ENCODE assay signal across 22 cellular contexts in genomic region chr9:87579761-87580626, GRCh38.
DNase-seq lines count a peak whose midpoint lies in the region; ATAC-seq, FAIRE-seq and TF ChIP-seq lines count a peak whose summit lies in the region.
"Had no signal": no experiment of that assay in that cellular context is flagged by ENCODE, and none has a peak within 500 bp of the region (broad histone marks: within the 10 kb centered on the region; RNA-seq: fewer than 3 reads in every experiment).

No MANE protein-coding gene starts in this region.

- peak overlapping the region; percentile 41 for H3K4me2 ChIP-seq in GM12878 (ENCODE audit: control insufficient read depth, insufficient read depth)
- no peak overlapping the region for H3K4me2 ChIP-seq in SK-N-SH

- H3K4me3 ChIP-seq in GM12878 = 0 out of 2 replicates have a peak overlapping the region, but pooled peaks have one; percentile 30
- no peak overlapping the region for H3K4me3 ChIP-seq in naive thymus-derived CD4-positive, alpha-beta T cell (ENCODE audit: low read length)
- no peak overlapping the region for H3K4me3 ChIP-seq in right atrium auricular region
- no peak overlapping the region for H3K4me3 ChIP-seq in SK-N-SH (ENCODE audit: low read depth in 2 of 2, low read length in 1 of 2)
- H3K4me3 ChIP-seq: sigmoid colon, thyroid gland had no signal

- WGBS in GM12878 (ENCODE audit: insufficient coverage, insufficient replicate concordance, low lambda C conversion rate, missing lambda C conversion rate) = 18% methylated on average over 2 of the region's 2 CpGs
- 84% methylated on average over 2 of the region's 2 CpGs for WGBS in SK-N-SH (ENCODE audit: low lambda C conversion rate)

- DNase-seq in NOMO-1 treated with DMSO at 0.1 percent for 48 hours (lab: John Stamatoyannopoulos, UW; ENCODE audit: unreplicated experiment) (peak; percentile 28), NOMO-1 treated with dmso at 0.1 percent for 144 hours (lab: John Stamatoyannopoulos, UW; ENCODE audit: unreplicated experiment) (no peak), GM12878 (ENCODE audit: low read depth, low spot score) (no peak), glutamatergic neuron (no peak), right atrium auricular region (ENCODE audit: low spot score) (no peak), SK-N-SH (no peak), retina (no peak)
- no peak for DNase-seq in naive thymus-derived CD4-positive, alpha-beta T cell
- DNase-seq: activated CD4-positive, alpha-beta T cell treated with anti-CD3 and anti-CD28 coated beads, Interleukin-2, amount 10 ng/mL, durations not matched to agents 7 days and 5 days; activated CD8-positive, alpha-beta memory T cell treated with anti-CD3 and anti-CD28 coated beads, Interleukin-2, amount 50 U/mL, for 4 hours; cortex of kidney; immature natural killer cell; NCI-H1694; NCI-H69; SHP77; sigmoid colon; T-helper 1 cell; thyroid gland had no signal

- H3K9me3 ChIP-seq in GM12878 (replicated peaks; ENCODE audit: control insufficient read depth, insufficient read depth, low read length) (no peaks in the 10 kb centered on the region), right atrium auricular region (no peaks in the 10 kb centered on the region), SK-N-SH (no peaks in the 10 kb centered on the region)
- no peaks in the 10 kb centered on the region for H3K9me3 ChIP-seq in naive thymus-derived CD4-positive, alpha-beta T cell (ENCODE audit: control insufficient read depth in 2 of 3, low read length in 3 of 3)
- H3K9me3 ChIP-seq: sigmoid colon, thyroid gland had no signal

- no peak for TF ChIP-seq POLR2A in GM12878 (IDR thresholded peaks at IDR 0.05; ENCODE audit: low read depth, low read length)

- POLR2A ChIA-PET in GM12878 (lab: Charles Lee) (interaction anchor here (1.0 to 3.1 kb wide), 7 partner anchors 9 to 81 kb away, joined by 3 to 16 read pairs (median 5); partner anchors contain the start of gene DAPK1), SK-N-SH (lab: Yijun Ruan, JAX) (interaction anchor here (2.0 kb wide), 1 partner anchor 11 kb away, joined by 11 read pairs; no protein-coding TSS in a partner anchor)
- POLR2A ChIA-PET in naive thymus-derived CD4-positive, alpha-beta T cell (lab: Charles Lee) = no interaction called here

- H3K4me1 ChIP-seq in GM12878 (ENCODE audit: control insufficient read depth, insufficient read depth, low read length) (peaks cover 20% of the 10 kb centered on the region), right atrium auricular region (peaks cover 0 to 5% of the 10 kb centered on the region in 2 donors), SK-N-SH (ENCODE audit: control insufficient read depth in 1 of 2, insufficient read depth in 2 of 2, low read depth in 1 of 2, low read length in 1 of 2) (peaks cover 0 to 6% of the 10 kb centered on the region in 2 experiments; a peak in 3 of 4 replicates)
- no peaks in the 10 kb centered on the region for H3K4me1 ChIP-seq in naive thymus-derived CD4-positive, alpha-beta T cell (ENCODE audit: control insufficient read depth in 2 of 2, insufficient read depth in 2 of 2, low read length in 2 of 2)

- ATAC-seq in GM12878 = peak; percentile 73
- peak; percentile 27 for ATAC-seq in naive thymus-derived CD4-positive, alpha-beta T cell
- ATAC-seq: stimulated activated effector memory CD8-positive, alpha-beta T cell treated with anti-CD3 and anti-CD28 coated beads, Interleukin-12 subunit alpha, Interleukin-12 subunit beta, amount 100 ng/mL, for 72 hours had no signal

- peaks cover 0 to 2% (median 0%) of the 10 kb centered on the region in 7 donors for H3K4me1 Mint-ChIP-seq in naive thymus-derived CD4-positive, alpha-beta T cell
- peaks cover 38% of the 10 kb centered on the region for H3K4me1 Mint-ChIP-seq in glutamatergic neuron (ENCODE audit: low read depth, unreplicated experiment)
- H3K4me1 Mint-ChIP-seq: activated CD4-positive, alpha-beta T cell treated with anti-CD3 and anti-CD28 coated beads, Interleukin-2, amount 10 ng/mL, durations not matched to agents 7 days and 5 days; immature natural killer cell; stimulated activated effector memory CD8-positive, alpha-beta T cell treated with anti-CD3 and anti-CD28 coated beads, Interleukin-12 subunit alpha, Interleukin-12 subunit beta, amount 100 ng/mL, for 72 hours had no signal

- H4K20me1 ChIP-seq in GM12878 (ENCODE audit: control insufficient read depth, insufficient read depth) (no peaks in the 10 kb centered on the region), SK-N-SH (ENCODE audit: insufficient read depth) (no peaks in the 10 kb centered on the region)

- TF ChIP-seq EP300 in GM12878 (IDR thresholded peaks at IDR 0.05; ENCODE audit: borderline replicate concordance in 1 of 2, control insufficient read depth in 1 of 2, low read depth in 2 of 2, low read length in 2 of 2) = no peak
- no peak for TF ChIP-seq EP300 in SK-N-SH (IDR thresholded peaks at IDR 0.05; ENCODE audit: borderline replicate concordance in 1 of 2, low read depth in 1 of 2, low read length in 1 of 2)

- peaks cover 0 to 8% (median 0%) of the 10 kb centered on the region in 5 donors for H3K27me3 Mint-ChIP-seq in naive thymus-derived CD4-positive, alpha-beta T cell
- peaks cover 4% of the 10 kb centered on the region for H3K27me3 Mint-ChIP-seq in glutamatergic neuron (ENCODE audit: unreplicated experiment)
- H3K27me3 Mint-ChIP-seq: activated CD4-positive, alpha-beta T cell treated with anti-CD3 and anti-CD28 coated beads, Interleukin-2, amount 10 ng/mL, durations not matched to agents 7 days and 5 days had no signal

- no TSS peak for BruUV-seq in GM12878 (replicated peaks; lab: Mats Ljungman, UMichigan)

- peaks cover 6% of the 10 kb centered on the region for H3K79me2 ChIP-seq in GM12878 (ENCODE audit: control insufficient read depth, insufficient read depth, low read length)
- no peaks in the 10 kb centered on the region for H3K79me2 ChIP-seq in SK-N-SH (ENCODE audit: insufficient read depth)

- H3K27ac Mint-ChIP-seq in naive thymus-derived CD4-positive, alpha-beta T cell = no peak overlapping the region
- H3K27ac Mint-ChIP-seq in glutamatergic neuron (ENCODE audit: unreplicated experiment) = no peak overlapping the region
- H3K27ac Mint-ChIP-seq: activated CD4-positive, alpha-beta T cell treated with anti-CD3 and anti-CD28 coated beads, Interleukin-2, amount 10 ng/mL, durations not matched to agents 7 days and 5 days; activated T-helper 2 cell treated with anti-CD3 and anti-CD28 coated beads, Interferon-gamma antibody, Interleukin-2, Interleukin-4, amounts not matched to agents 10 μg/mL and 5 μg/mL and 100 μg/mL, durations not matched to agents 14 hours and 24 hours and 36 hours; immature natural killer cell; stimulated activated effector memory CD8-positive, alpha-beta T cell treated with anti-CD3 and anti-CD28 coated beads, Interleukin-12 subunit alpha, Interleukin-12 subunit beta, amount 100 ng/mL, for 72 hours had no signal

- intact Hi-C loops in GM12878 (cut with micrococcal nuclease; ENCODE audit: unreplicated experiment) = no loop called here
- intact Hi-C loops in naive thymus-derived CD4-positive, alpha-beta T cell (cut with micrococcal nuclease) = no loop called here

- no peaks in the 10 kb centered on the region for H3K9me3 Mint-ChIP-seq in naive thymus-derived CD4-positive, alpha-beta T cell
- peaks cover 5% of the 10 kb centered on the region for H3K9me3 Mint-ChIP-seq in glutamatergic neuron (ENCODE audit: unreplicated experiment)
- H3K9me3 Mint-ChIP-seq: activated CD4-positive, alpha-beta T cell treated with anti-CD3 and anti-CD28 coated beads, Interleukin-2, amount 10 ng/mL, durations not matched to agents 7 days and 5 days; activated T-helper 2 cell treated with anti-CD3 and anti-CD28 coated beads, Interferon-gamma antibody, Interleukin-2, Interleukin-4, amounts not matched to agents 10 μg/mL and 5 μg/mL and 100 μg/mL, durations not matched to agents 14 hours and 24 hours and 36 hours; immature natural killer cell; stimulated activated effector memory CD8-positive, alpha-beta T cell treated with anti-CD3 and anti-CD28 coated beads, Interleukin-12 subunit alpha, Interleukin-12 subunit beta, amount 100 ng/mL, for 72 hours had no signal

- no peaks in the 10 kb centered on the region for H3K27me3 ChIP-seq in GM12878 (replicated peaks in 1 of 2; ENCODE audit: control insufficient read depth in 2 of 2, insufficient read depth in 2 of 2, low read length in 1 of 2)
- no peaks in the 10 kb centered on the region for H3K27me3 ChIP-seq in naive thymus-derived CD4-positive, alpha-beta T cell (ENCODE audit: control insufficient read depth in 2 of 2, insufficient read depth in 2 of 2, low read length in 2 of 2)
- no peaks in the 10 kb centered on the region for H3K27me3 ChIP-seq in right atrium auricular region
- H3K27me3 ChIP-seq in SK-N-SH (ENCODE audit: insufficient read depth) = no peaks in the 10 kb centered on the region
- H3K27me3 ChIP-seq: sigmoid colon, thyroid gland had no signal

- no peak overlapping the region for H2AFZ ChIP-seq in GM12878 (ENCODE audit: control insufficient read depth, low read depth, low read length)
- H2AFZ ChIP-seq in SK-N-SH (ENCODE audit: low read depth) = no peak overlapping the region

- RAD21 ChIA-PET in GM12878 (lab: Charles Lee; ENCODE audit: unreplicated experiment) = interaction anchor here (0.8 to 2.7 kb wide), 13 partner anchors 8 to 116 kb away, joined by 3 to 14 read pairs (median 5); partner anchors contain the start of gene DAPK1

- SMC1A ChIA-PET in GM12878 (lab: Charles Lee; ENCODE audit: uncharacterized antibody, unreplicated experiment) = interaction anchor here (0.7 to 5.8 kb wide), 20 partner anchors 10 to 118 kb away, joined by 3 to 66 read pairs (median 4); partner anchors contain the start of gene DAPK1

- no peak for FAIRE-seq in GM12878 (lab: Jason Lieb, UNC)
- FAIRE-seq: bronchial epithelial cell, endometrium had no signal

- no peak overlapping the region for H3K4me3 Mint-ChIP-seq in naive thymus-derived CD4-positive, alpha-beta T cell
- H3K4me3 Mint-ChIP-seq in glutamatergic neuron (ENCODE audit: unreplicated experiment) = no peak overlapping the region
- H3K4me3 Mint-ChIP-seq: activated CD4-positive, alpha-beta T cell treated with anti-CD3 and anti-CD28 coated beads, Interleukin-2, amount 10 ng/mL, durations not matched to agents 7 days and 5 days; immature natural killer cell; stimulated activated effector memory CD8-positive, alpha-beta T cell treated with anti-CD3 and anti-CD28 coated beads, Interleukin-12 subunit alpha, Interleukin-12 subunit beta, amount 100 ng/mL, for 72 hours had no signal

- no peaks in the 10 kb centered on the region for H3K36me3 Mint-ChIP-seq in naive thymus-derived CD4-positive, alpha-beta T cell
- no peaks in the 10 kb centered on the region for H3K36me3 Mint-ChIP-seq in glutamatergic neuron (ENCODE audit: unreplicated experiment)
- H3K36me3 Mint-ChIP-seq: immature natural killer cell; stimulated activated effector memory CD8-positive, alpha-beta T cell treated with anti-CD3 and anti-CD28 coated beads, Interleukin-12 subunit alpha, Interleukin-12 subunit beta, amount 100 ng/mL, for 72 hours had no signal

- H3K36me3 ChIP-seq in GM12878 (ENCODE audit: control insufficient read depth in 2 of 2, insufficient read depth in 2 of 2, low read length in 1 of 2) = no peaks in the 10 kb centered on the region; a peak in 1 of 4 replicates
- no peaks in the 10 kb centered on the region for H3K36me3 ChIP-seq in naive thymus-derived CD4-positive, alpha-beta T cell (ENCODE audit: control insufficient read depth in 2 of 3, insufficient read depth in 3 of 3, low read length in 3 of 3)
- H3K36me3 ChIP-seq in right atrium auricular region = no peaks in the 10 kb centered on the region
- H3K36me3 ChIP-seq in SK-N-SH (replicated peaks in 1 of 2; ENCODE audit: control insufficient read depth in 1 of 2, insufficient read depth in 2 of 2, low read length in 1 of 2) = no peaks in the 10 kb centered on the region
- H3K36me3 ChIP-seq: sigmoid colon, thyroid gland had no signal

- H3K27ac ChIP-seq in GM12878 (ENCODE audit: control insufficient read depth, insufficient read depth) = peak overlapping the region; percentile 58
- H3K27ac ChIP-seq in naive thymus-derived CD4-positive, alpha-beta T cell (ENCODE audit: low read depth, low read length) = no peak overlapping the region
- no peak overlapping the region for H3K27ac ChIP-seq in right atrium auricular region
- no peak overlapping the region for H3K27ac ChIP-seq in SK-N-SH (ENCODE audit: low read depth in 2 of 2, low read length in 1 of 2)
- H3K27ac ChIP-seq: thyroid gland had no signal

- in situ Hi-C loops in GM12878 (cut with MboI) = no loop called here

- H3K9ac ChIP-seq in GM12878 (ENCODE audit: control insufficient read depth, insufficient read depth, low read length) (no peak overlapping the region), SK-N-SH (no peak overlapping the region)

- TF ChIP-seq CTCF in GM12878 (IDR thresholded peaks at IDR 0.05 in 2 of 3, conservative IDR thresholded peaks at IDR 0.05 in 1 of 3; ENCODE audit: control insufficient read depth in 2 of 3, extremely low read depth in 1 of 3, insufficient read depth in 1 of 3, low read depth in 3 of 3, low read length in 3 of 3) (no peak), glutamatergic neuron (IDR thresholded peaks at IDR 0.05; ENCODE audit: partially characterized antibody, unreplicated experiment) (no peak), right atrium auricular region (IDR thresholded peaks at IDR 0.05) (no peak), SK-N-SH (IDR thresholded peaks at IDR 0.05) (no peak)

- TF ChIP-seq RAD21 in GM12878 (IDR thresholded peaks at IDR 0.05; ENCODE audit: insufficient read depth, low read depth, low read length) = no peak
- TF ChIP-seq RAD21 in SK-N-SH (IDR thresholded peaks at IDR 0.05; ENCODE audit: low read length) = no peak

- H3F3A ChIP-seq in SK-N-SH (replicated peaks; ENCODE audit: insufficient read depth) = no peaks in the 10 kb centered on the region

- no peaks in the 10 kb centered on the region for H3K9me2 ChIP-seq in SK-N-SH

- CTCF ChIA-PET in GM12878 (lab: Yijun Ruan, JAX) = interaction anchor here (0.5 to 5.0 kb wide), 8 partner anchors 10 to 82 kb away, joined by 3 to 23 read pairs (median 4); partner anchors contain the start of gene DAPK1
- CTCF ChIA-PET in naive thymus-derived CD4-positive, alpha-beta T cell (lab: Charles Lee) = no interaction called here
- CTCF ChIA-PET in SK-N-SH (lab: Yijun Ruan, JAX) = no interaction called here
